Comparison of ENCODE assay signal across 10 cellular contexts in genomic region chr15:84818221-84819131, GRCh38. TPM values are rescaled to one million over a fixed set of nuclear protein-coding genes. Genes with fewer than 3 reads are reported as not detected.
DNase-seq lines count a peak whose midpoint lies in the region; ATAC-seq and TF ChIP-seq lines count a peak whose summit lies in the region.
"Had no signal": no experiment of that assay in that cellular context is flagged by ENCODE, and none has a peak within 500 bp of the region (broad histone marks: within the 10 kb centered on the region; RNA-seq: fewer than 3 reads in every experiment).

No MANE protein-coding gene starts in this region.

- DNase-seq in activated naive CD8-positive, alpha-beta T cell treated with anti-CD3 and anti-CD28 coated beads for 36 hours = no peak
- no peak for DNase-seq in lower lobe of right lung
- DNase-seq in uterus = no peak
- no peak for DNase-seq in PC-9
- DNase-seq in RKO (ENCODE audit: low spot score) = no peak
- DNase-seq: KG1 had no signal

- H3K4me1 ChIP-seq in lower lobe of right lung = peaks cover 63% of the 10 kb centered on the region
- H3K4me1 ChIP-seq in uterus = no peaks in the 10 kb centered on the region
- peaks cover 12% of the 10 kb centered on the region for H3K4me1 ChIP-seq in PC-9 (replicated peaks; ENCODE audit: insufficient read depth)

- peak overlapping the region; percentile 45 for H3K4me3 ChIP-seq in lower lobe of right lung
- no peak overlapping the region for H3K4me3 ChIP-seq in uterus
- no peak overlapping the region for H3K4me3 ChIP-seq in PC-9

- H3F3A ChIP-seq in PC-9 (ENCODE audit: insufficient read depth, low read depth) = 0 out of 2 replicates have a peak, but pooled peaks cover 6% of the 10 kb centered on the region

- H3K36me3 Mint-ChIP-seq in activated naive CD8-positive, alpha-beta T cell = no peaks in the 10 kb centered on the region
- H3K36me3 Mint-ChIP-seq in activated naive CD8-positive, alpha-beta T cell treated with anti-CD3 and anti-CD28 coated beads for 36 hours = no peaks in the 10 kb centered on the region

- H3K27me3 Mint-ChIP-seq in activated naive CD8-positive, alpha-beta T cell = peaks cover 6% of the 10 kb centered on the region
- H3K27me3 Mint-ChIP-seq in activated naive CD8-positive, alpha-beta T cell treated with anti-CD3 and anti-CD28 coated beads for 36 hours = peaks cover 14% of the 10 kb centered on the region

- no peaks in the 10 kb centered on the region for H3K9me3 Mint-ChIP-seq in activated naive CD8-positive, alpha-beta T cell (ENCODE audit: low read depth)
- no peaks in the 10 kb centered on the region for H3K9me3 Mint-ChIP-seq in activated naive CD8-positive, alpha-beta T cell treated with anti-CD3 and anti-CD28 coated beads for 36 hours
- H3K9me3 Mint-ChIP-seq: CD4-positive, CD25-positive, alpha-beta regulatory T cell had no signal

- peaks cover 12% of the 10 kb centered on the region for H3K4me1 Mint-ChIP-seq in activated naive CD8-positive, alpha-beta T cell (ENCODE audit: low read depth)
- H3K4me1 Mint-ChIP-seq in activated naive CD8-positive, alpha-beta T cell treated with anti-CD3 and anti-CD28 coated beads for 36 hours = peaks cover 7% of the 10 kb centered on the region

- H3K9me2 ChIP-seq in PC-9 (ENCODE audit: insufficient read depth) = no peaks in the 10 kb centered on the region

- H3K4me2 ChIP-seq in PC-9 = no peak overlapping the region

- intact Hi-C loops in lower lobe of right lung (cut with DNase I) = no loop called here
- intact Hi-C loops in uterus (cut with DNase I; ENCODE audit: low total_unique reads) = no loop called here
- intact Hi-C loops in PC-9 (cut with micrococcal nuclease; ENCODE audit: unreplicated experiment) = no loop called here

- POLR2A ChIA-PET in PC-9 (lab: Charles Lee; ENCODE audit: unreplicated experiment) = no interaction called here

- H3K27ac ChIP-seq in cingulate gyrus (ENCODE audit: low read depth, low read length) (peak overlapping the region; percentile 77), lower lobe of right lung (peak overlapping the region; percentile 83), uterus (peak overlapping the region; percentile 48 to 76), PC-9 (no peak overlapping the region)

- H3K27me3 ChIP-seq in lower lobe of right lung (ENCODE audit: low read depth) (no peaks in the 10 kb centered on the region), uterus (no peaks in the 10 kb centered on the region), PC-9 (ENCODE audit: insufficient read depth, low read depth) (no peaks in the 10 kb centered on the region)

- ATAC-seq in lower lobe of right lung = peak; percentile 40 to 69
- no peak for ATAC-seq in GM18907 (IDR thresholded peaks at IDR 0.05; ENCODE audit: unreplicated experiment)

- no peaks in the 10 kb centered on the region for H3K9me3 ChIP-seq in lower lobe of right lung
- no peaks in the 10 kb centered on the region for H3K9me3 ChIP-seq in uterus
- no peaks in the 10 kb centered on the region for H3K9me3 ChIP-seq in PC-9 (ENCODE audit: insufficient read depth, low read depth)

- TF ChIP-seq POLR2A in uterus (IDR thresholded peaks at IDR 0.05) = no peak

- H3K27ac Mint-ChIP-seq in activated naive CD8-positive, alpha-beta T cell = peak overlapping the region; percentile 50
- no peak overlapping the region for H3K27ac Mint-ChIP-seq in activated naive CD8-positive, alpha-beta T cell treated with anti-CD3 and anti-CD28 coated beads for 36 hours

- TF ChIP-seq CTCF in lower lobe of right lung (IDR thresholded peaks at IDR 0.05) = no peak
- no peak for TF ChIP-seq CTCF in uterus (IDR thresholded peaks at IDR 0.05)
- TF ChIP-seq CTCF in PC-9 (conservative IDR thresholded peaks at IDR 0.05) = no peak

- peak overlapping the region; percentile 53 for H3K4me3 Mint-ChIP-seq in activated naive CD8-positive, alpha-beta T cell
- no peak overlapping the region for H3K4me3 Mint-ChIP-seq in activated naive CD8-positive, alpha-beta T cell treated with anti-CD3 and anti-CD28 coated beads for 36 hours

- no peak overlapping the region for H2AFZ ChIP-seq in PC-9

- no TSS peak for BruUV-seq in PC-9 (replicated peaks; lab: Mats Ljungman, UMichigan)

- H4K20me1 ChIP-seq in PC-9 (ENCODE audit: insufficient read depth) = no peaks in the 10 kb centered on the region

- no peaks in the 10 kb centered on the region for H3K36me3 ChIP-seq in lower lobe of right lung
- no peaks in the 10 kb centered on the region for H3K36me3 ChIP-seq in uterus
- no peaks in the 10 kb centered on the region for H3K36me3 ChIP-seq in PC-9 (ENCODE audit: low read depth)

- CTCF ChIA-PET in PC-9 (lab: Charles Lee) = interaction anchor here (1.0 kb wide), 1 partner anchor 94 kb away, joined by 6 read pairs; no protein-coding TSS in a partner anchor

- H3K79me2 ChIP-seq in PC-9 (ENCODE audit: low read depth) = no peaks in the 10 kb centered on the region

RNA-seq across cellular contexts. Expression of gene ALPK3, which starts 1.3 kb away (rescaled TPM):
- under 1 TPM; 0.04 to 0.06 TPM for total RNA-seq in activated naive CD8-positive, alpha-beta T cell treated with anti-CD3 and anti-CD28 coated beads for 36 hours
- total RNA-seq in lower lobe of right lung (14.0 TPM), uterus (1 to 10 TPM in 3 of 4 donors, under 1 TPM in 1; 0.88 to 6.3 (median 3.4) TPM), PC-9 (2021) (4.6 and 8.1 TPM in 2 replicates)
